In the genomic region with DNA sequence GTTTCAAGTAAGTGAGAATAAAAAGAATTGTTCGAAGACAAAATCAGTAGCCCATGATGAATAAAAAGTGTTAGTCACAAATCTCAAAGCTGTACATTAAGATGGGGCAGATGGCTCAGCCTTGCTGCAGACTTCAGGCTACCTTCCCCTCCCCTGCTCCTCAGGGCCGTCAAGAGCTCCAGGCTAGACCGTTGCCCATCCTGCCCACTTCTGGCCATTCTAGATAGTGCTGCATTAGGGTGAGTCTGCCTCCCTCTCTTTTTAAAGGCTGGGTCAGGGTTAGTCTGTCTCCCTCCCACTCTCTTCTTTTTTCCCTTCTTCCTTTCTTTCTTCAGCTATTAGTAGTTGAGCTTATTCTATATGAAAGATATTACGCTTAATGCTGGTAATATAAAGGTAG, we compare ENCODE assay signal across 14 cellular contexts.
DNase-seq lines count a peak whose midpoint lies in the region; ATAC-seq and TF ChIP-seq lines count a peak whose summit lies in the region.
"Had no signal": no experiment of that assay in that cellular context is flagged by ENCODE, and none has a peak within 500 bp of the region (broad histone marks: within the 10 kb centered on the region; RNA-seq: fewer than 3 reads in every experiment).

No MANE protein-coding gene starts in this region.

- no peaks in the 10 kb centered on the region for H3K9me2 ChIP-seq in SK-N-SH

- H3K9me3 ChIP-seq in SK-N-SH: no peaks in the 10 kb centered on the region
- no peaks in the 10 kb centered on the region for H3K9me3 ChIP-seq in HAP-1
- H3K9me3 ChIP-seq: sigmoid colon had no signal

- ATAC-seq in GM18907 (IDR thresholded peaks at IDR 0.05; ENCODE audit: unreplicated experiment) (peak; percentile 47), GM21786 (IDR thresholded peaks at IDR 0.05; ENCODE audit: unreplicated experiment) (no peak), GM21619 (IDR thresholded peaks at IDR 0.05; ENCODE audit: unreplicated experiment) (no peak)

- POLR2A ChIA-PET in SK-N-SH (lab: Yijun Ruan, JAX): interaction anchor here (1.1 kb wide), 1 partner anchor 25 kb away, joined by 3 read pairs; no protein-coding TSS in a partner anchor

- peaks cover 7% of the 10 kb centered on the region for H3K27me3 Mint-ChIP-seq in glutamatergic neuron (ENCODE audit: unreplicated experiment)

- DNase-seq in AG10803 (ENCODE audit: low read depth) (no peak), SK-N-SH (no peak), glutamatergic neuron (peak; percentile 36), HAP-1 (ENCODE audit: low spot score in 2 of 2) (no peak)
- DNase-seq in activated CD4-positive, CD25-positive, alpha-beta regulatory T cell (lab: John Stamatoyannopoulos, UW): no peak
- DNase-seq: DMS79 treated with DMSO at 0.1 percent for 48 hours, foreskin melanocyte, NCI-H526, sigmoid colon, T-helper 2 cell had no signal

- H3F3A ChIP-seq in SK-N-SH (replicated peaks; ENCODE audit: insufficient read depth): no peaks in the 10 kb centered on the region

- CTCF ChIA-PET in SK-N-SH (lab: Yijun Ruan, JAX): interaction anchor here (0.9 to 2.3 kb wide), 6 partner anchors 9 to 120 kb away, joined by 3 to 9 read pairs (median 4); no protein-coding TSS in a partner anchor

- TF ChIP-seq RAD21 in SK-N-SH (IDR thresholded peaks at IDR 0.05; ENCODE audit: low read length): 0 out of 2 replicates have a peak, but pooled peaks have one; percentile 33

- H3K4me3 ChIP-seq in AG10803 (ENCODE audit: low read length): no peak overlapping the region
- H3K4me3 ChIP-seq in SK-N-SH (ENCODE audit: low read depth in 2 of 2, low read length in 1 of 2): no peak overlapping the region
- H3K4me3 ChIP-seq in HAP-1: no peak overlapping the region
- H3K4me3 ChIP-seq: sigmoid colon had no signal

- no peak overlapping the region for H3K27ac ChIP-seq in SK-N-SH (ENCODE audit: low read depth in 2 of 2, low read length in 1 of 2)
- H3K27ac ChIP-seq: sigmoid colon had no signal

- H3K36me3 Mint-ChIP-seq in glutamatergic neuron (ENCODE audit: unreplicated experiment): peaks cover 6% of the 10 kb centered on the region

- no peak overlapping the region for H3K4me3 Mint-ChIP-seq in glutamatergic neuron (ENCODE audit: unreplicated experiment)
- H3K4me3 Mint-ChIP-seq: brain had no signal

- H3K4me1 Mint-ChIP-seq in glutamatergic neuron (ENCODE audit: low read depth, unreplicated experiment): peaks cover 40% of the 10 kb centered on the region

- TF ChIP-seq EP300 in SK-N-SH (IDR thresholded peaks at IDR 0.05; ENCODE audit: borderline replicate concordance in 1 of 2, low read depth in 1 of 2, low read length in 1 of 2): no peak

- no peak overlapping the region for H2AFZ ChIP-seq in SK-N-SH (ENCODE audit: low read depth)

- H4K20me1 ChIP-seq in SK-N-SH (ENCODE audit: insufficient read depth): no peaks in the 10 kb centered on the region

- TF ChIP-seq CTCF in AG10803 (conservative IDR thresholded peaks at IDR 0.05; ENCODE audit: low read length): peak; percentile 31; the same call in 1 of the 2 replicates
- peak; percentile 44; the same call in 1 of the 2 replicates for TF ChIP-seq CTCF in SK-N-SH (IDR thresholded peaks at IDR 0.05)
- no peak for TF ChIP-seq CTCF in glutamatergic neuron (IDR thresholded peaks at IDR 0.05; ENCODE audit: partially characterized antibody, unreplicated experiment)

- H3K4me1 ChIP-seq in SK-N-SH (ENCODE audit: control insufficient read depth in 1 of 2, insufficient read depth in 2 of 2, low read depth in 1 of 2, low read length in 1 of 2) (peaks cover 0 to 17% of the 10 kb centered on the region in 2 experiments; a peak in 1 of 4 replicates), HAP-1 (no peaks in the 10 kb centered on the region)
- H3K4me1 ChIP-seq: sigmoid colon had no signal

- H3K27me3 ChIP-seq in SK-N-SH (ENCODE audit: insufficient read depth): no peaks in the 10 kb centered on the region
- no peaks in the 10 kb centered on the region for H3K27me3 ChIP-seq in HAP-1 (ENCODE audit: low read depth)
- H3K27me3 ChIP-seq: sigmoid colon had no signal

- no peak overlapping the region for H3K9ac ChIP-seq in SK-N-SH

- WGBS in SK-N-SH (ENCODE audit: low lambda C conversion rate): 65% methylated on average over 4 of the region's 4 CpGs

- H3K27ac Mint-ChIP-seq in glutamatergic neuron (ENCODE audit: unreplicated experiment): no peak overlapping the region
- H3K27ac Mint-ChIP-seq: brain had no signal

- H3K9me3 Mint-ChIP-seq in glutamatergic neuron (ENCODE audit: unreplicated experiment): peaks cover 9% of the 10 kb centered on the region
- H3K9me3 Mint-ChIP-seq: brain had no signal

- H3K4me2 ChIP-seq in SK-N-SH: no peak overlapping the region

- no peaks in the 10 kb centered on the region for H3K79me2 ChIP-seq in SK-N-SH (ENCODE audit: insufficient read depth)

- in situ Hi-C loops in HAP-1 (cut with MboI; ENCODE audit: low sequenced_read_pairs): no loop called here

- H3K36me3 ChIP-seq in SK-N-SH (replicated peaks in 1 of 2; ENCODE audit: control insufficient read depth in 1 of 2, insufficient read depth in 2 of 2, low read length in 1 of 2) (peaks cover 0 to under 1% of the 10 kb centered on the region in 2 experiments), HAP-1 (replicated peaks) (no peaks in the 10 kb centered on the region)

TF ChIP-seq in SK-N-SH, 30 proteins besides CTCF, POLR2A, EP300 and RAD21:
- TF ChIP-seq RCOR1 (IDR thresholded peaks at IDR 0.05; ENCODE audit: low read length): no peak
